In the genomic region with DNA sequence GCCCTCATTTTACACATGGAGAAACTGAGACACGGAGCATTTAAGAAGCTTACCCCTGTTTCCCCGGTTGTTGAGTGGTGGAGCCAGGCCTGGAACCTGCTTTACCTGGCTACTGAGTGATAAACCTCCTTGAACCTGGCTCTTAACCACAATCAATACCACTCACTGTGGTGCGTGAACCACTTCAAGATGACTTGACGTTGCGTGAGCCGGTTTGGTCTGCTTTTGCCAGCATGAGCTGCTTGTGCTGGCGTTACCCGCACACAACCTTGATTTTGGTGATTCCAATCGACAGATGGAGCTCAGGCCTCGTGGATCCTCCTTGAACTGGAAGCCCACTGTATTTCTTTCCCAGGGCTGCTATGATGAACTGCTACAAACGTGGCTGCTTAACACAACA, we compare ENCODE assay signal across 1 cellular context.
TF ChIP-seq lines count a peak whose summit lies in the region.

No MANE protein-coding gene starts in this region.

TF ChIP-seq in IMR-90, 13 proteins besides CTCF, POLR2A, EP300 and RAD21:
- TF ChIP-seq NFE2L2 (IDR thresholded peaks at IDR 0.05; ENCODE audit: low read depth, low read length) (no peak), MAZ (IDR thresholded peaks at IDR 0.05; ENCODE audit: borderline replicate concordance, low read depth, low read length) (no peak), CEBPB (IDR thresholded peaks at IDR 0.05; ENCODE audit: low read depth, low read length) (no peak), CHD1 (IDR thresholded peaks at IDR 0.05; ENCODE audit: low read depth, low read length) (no peak), FOS (IDR thresholded peaks at IDR 0.05; ENCODE audit: low read depth, low read length) (no peak), MAFK (IDR thresholded peaks at IDR 0.05; ENCODE audit: low read depth, low read length) (no peak), BHLHE40 (IDR thresholded peaks at IDR 0.05; ENCODE audit: low read depth, low read length) (no peak), RCOR1 (IDR thresholded peaks at IDR 0.05; ENCODE audit: insufficient replicate concordance, low read length) (no peak), RFX5 (IDR thresholded peaks at IDR 0.05; ENCODE audit: low read depth, low read length) (no peak), MXI1 (IDR thresholded peaks at IDR 0.05; ENCODE audit: borderline replicate concordance, low read depth, low read length) (no peak), SMC3 (IDR thresholded peaks at IDR 0.05; ENCODE audit: low read depth, low read length) (no peak)
- TF ChIP-seq, protein P1, sequence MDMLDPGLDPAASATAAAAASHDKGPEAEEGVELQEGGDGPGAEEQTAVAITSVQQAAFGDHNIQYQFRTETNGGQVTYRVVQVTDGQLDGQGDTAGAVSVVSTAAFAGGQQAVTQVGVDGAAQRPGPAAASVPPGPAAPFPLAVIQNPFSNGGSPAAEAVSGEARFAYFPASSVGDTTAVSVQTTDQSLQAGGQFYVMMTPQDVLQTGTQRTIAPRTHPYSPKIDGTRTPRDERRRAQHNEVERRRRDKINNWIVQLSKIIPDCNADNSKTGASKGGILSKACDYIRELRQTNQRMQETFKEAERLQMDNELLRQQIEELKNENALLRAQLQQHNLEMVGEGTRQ (IDR thresholded peaks at IDR 0.05; ENCODE audit: low read depth, low read length), result no peak
- TF ChIP-seq, protein P2, sequence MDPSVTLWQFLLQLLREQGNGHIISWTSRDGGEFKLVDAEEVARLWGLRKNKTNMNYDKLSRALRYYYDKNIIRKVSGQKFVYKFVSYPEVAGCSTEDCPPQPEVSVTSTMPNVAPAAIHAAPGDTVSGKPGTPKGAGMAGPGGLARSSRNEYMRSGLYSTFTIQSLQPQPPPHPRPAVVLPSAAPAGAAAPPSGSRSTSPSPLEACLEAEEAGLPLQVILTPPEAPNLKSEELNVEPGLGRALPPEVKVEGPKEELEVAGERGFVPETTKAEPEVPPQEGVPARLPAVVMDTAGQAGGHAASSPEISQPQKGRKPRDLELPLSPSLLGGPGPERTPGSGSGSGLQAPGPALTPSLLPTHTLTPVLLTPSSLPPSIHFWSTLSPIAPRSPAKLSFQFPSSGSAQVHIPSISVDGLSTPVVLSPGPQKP (IDR thresholded peaks at IDR 0.05; ENCODE audit: borderline replicate concordance, low read depth, low read length), result no peak
